Comparison of ENCODE assay signal across 24 cellular contexts in genomic region chr20:15814903-15815302, GRCh38.
DNase-seq lines count a peak whose midpoint lies in the region; ATAC-seq and TF ChIP-seq lines count a peak whose summit lies in the region.
"Had no signal": no experiment of that assay in that cellular context is flagged by ENCODE, and none has a peak within 500 bp of the region (broad histone marks: within the 10 kb centered on the region; RNA-seq: fewer than 3 reads in every experiment).

No MANE protein-coding gene starts in this region.

- H3K4me1 ChIP-seq in breast epithelium (no peaks in the 10 kb centered on the region), foreskin keratinocyte (peaks cover 16% of the 10 kb centered on the region), upper lobe of right lung (no peaks in the 10 kb centered on the region)
- H3K4me1 ChIP-seq: gastroesophageal sphincter, Peyer's patch, psoas muscle, vagina had no signal

- no peaks in the 10 kb centered on the region for H3K36me3 Mint-ChIP-seq in MCF 10A (ENCODE audit: insufficient read depth, unreplicated experiment)

- H3K36me3 ChIP-seq in breast epithelium (no peaks in the 10 kb centered on the region), upper lobe of right lung (no peaks in the 10 kb centered on the region)
- H3K36me3 ChIP-seq: gastroesophageal sphincter, Peyer's patch, vagina had no signal

- peaks cover 27% of the 10 kb centered on the region for H3K4me1 Mint-ChIP-seq in MCF 10A (ENCODE audit: insufficient read depth, unreplicated experiment)

- H3K27me3 ChIP-seq in breast epithelium (no peaks in the 10 kb centered on the region), foreskin keratinocyte (no peaks in the 10 kb centered on the region), upper lobe of right lung (no peaks in the 10 kb centered on the region)
- H3K27me3 ChIP-seq: body of pancreas, gastroesophageal sphincter, Peyer's patch, vagina had no signal

- no peak overlapping the region for H3K4me3 Mint-ChIP-seq in MCF 10A (ENCODE audit: unreplicated experiment)
- H3K4me3 Mint-ChIP-seq: nephron had no signal

- peak; percentile 30 for DNase-seq in MCF 10A (ENCODE audit: unreplicated experiment)
- DNase-seq in breast epithelium (ENCODE audit: low spot score in 2 of 2): no peak
- peak; percentile 8 for DNase-seq in amniotic epithelial cell (ENCODE audit: low read depth)
- DNase-seq in foreskin keratinocyte: peak; percentile 41 to 75
- DNase-seq in stromal cell of bone marrow (ENCODE audit: low read depth): peak; percentile 31
- DNase-seq in upper lobe of right lung: no peak
- no peak for DNase-seq in NCI-H1694 treated with DMSO at 0.1 percent for 48 hours (lab: John Stamatoyannopoulos, UW)
- DNase-seq: activated CD4-positive, CD25-positive, alpha-beta regulatory T cell treated with anti-CD3 and anti-CD28 coated beads, Interleukin-2, amount 50 U/mL, for 72 hours; activated CD8-positive, alpha-beta memory T cell treated with anti-CD3 and anti-CD28 coated beads for 24 hours; activated naive CD4-positive, alpha-beta T cell treated with anti-CD3 and anti-CD28 coated beads, Interleukin-2, amount 50 U/mL, for 16 hours; activated T-cell treated with anti-CD3 and anti-CD28 coated beads, Interleukin-2, amount 50 U/mL, for 48 hours; body of pancreas; cortex of kidney; left colon; NCI-H1436; Peyer's patch; psoas muscle; stimulated activated CD4-positive, alpha-beta T cell treated with anti-CD3 and anti-CD28 coated beads, Interleukin-4, amount 100 ng/mL, for 4 hours; T-helper 9 cell had no signal

- H3K4me3 ChIP-seq in breast epithelium (no peak overlapping the region), upper lobe of right lung (no peak overlapping the region)
- H3K4me3 ChIP-seq: body of pancreas, gastroesophageal sphincter, Peyer's patch, psoas muscle, SK-N-MC, vagina had no signal

- intact Hi-C loops in MCF 10A (cut with micrococcal nuclease): no loop called here
- intact Hi-C loops in breast epithelium (cut with DNase I; ENCODE audit: low total_unique reads): no loop called here
- intact Hi-C loops in upper lobe of right lung (cut with DNase I): no loop called here

- H3K27ac ChIP-seq in breast epithelium (no peak overlapping the region), foreskin keratinocyte (no peak overlapping the region), upper lobe of right lung (no peak overlapping the region)
- H3K27ac ChIP-seq: body of pancreas, gastroesophageal sphincter, Peyer's patch, psoas muscle, SK-N-MC, vagina had no signal

- no TSS peak for BruUV-seq in MCF 10A (replicated peaks; lab: Mats Ljungman, UMichigan)

- CTCF ChIA-PET in MCF 10A (lab: Yijun Ruan, JAX): interaction anchor here (0.6 to 2.3 kb wide), 5 partner anchors 10 to 113 kb away, joined by 3 to 8 read pairs (median 5); no protein-coding TSS in a partner anchor

- no peaks in the 10 kb centered on the region for H3K9me3 Mint-ChIP-seq in MCF 10A (ENCODE audit: unreplicated experiment)

- no peak overlapping the region for H3K27ac Mint-ChIP-seq in MCF 10A (ENCODE audit: low read depth, unreplicated experiment)
- H3K27ac Mint-ChIP-seq: nephron had no signal

- no peaks in the 10 kb centered on the region for H3K27me3 Mint-ChIP-seq in MCF 10A (ENCODE audit: insufficient read depth, unreplicated experiment)

- peak; percentile 79 for ATAC-seq in foreskin keratinocyte
- ATAC-seq in upper lobe of right lung: no peak
- ATAC-seq in HG03280 (IDR thresholded peaks at IDR 0.05; ENCODE audit: unreplicated experiment): no peak
- ATAC-seq: body of pancreas, gastroesophageal sphincter, left colon, psoas muscle had no signal

- TF ChIP-seq CTCF in MCF 10A (IDR thresholded peaks at IDR 0.05; ENCODE audit: unreplicated experiment): no peak
- no peak for TF ChIP-seq CTCF in breast epithelium (IDR thresholded peaks at IDR 0.05)
- no peak for TF ChIP-seq CTCF in foreskin keratinocyte (conservative IDR thresholded peaks at IDR 0.05)
- TF ChIP-seq CTCF in upper lobe of right lung (IDR thresholded peaks at IDR 0.05): no peak

- POLR2A ChIA-PET in MCF 10A (lab: Yijun Ruan, JAX): interaction anchor here (0.6 to 1.2 kb wide), 5 partner anchors 11 to 769 kb away, joined by 3 to 8 read pairs (median 4); no protein-coding TSS in a partner anchor

- H3K9me3 ChIP-seq in breast epithelium (no peaks in the 10 kb centered on the region), upper lobe of right lung (no peaks in the 10 kb centered on the region)
- H3K9me3 ChIP-seq: body of pancreas, gastroesophageal sphincter, Peyer's patch, psoas muscle, vagina had no signal

- no peak for TF ChIP-seq POLR2A in breast epithelium (IDR thresholded peaks at IDR 0.05)

Comparison
In these comparisons a context has a peak if more than half of its experiments do, and no peak if none do; other contexts are left out.
1. DNase-seq: peak in MCF 10A (single experiment), amniotic epithelial cell (single experiment), foreskin keratinocyte (2 of 2) and stromal cell of bone marrow (single experiment); none in breast epithelium (0 of 2), upper lobe of right lung (single experiment) and NCI-H1694 treated with DMSO at 0.1 percent for 48 hours (single experiment).